Comparison of ENCODE assay signal across 17 cellular contexts in genomic region chr3:160141485-160142185, GRCh38.
DNase-seq lines count a peak whose midpoint lies in the region; TF ChIP-seq lines count a peak whose summit lies in the region.
"Had no signal": no experiment of that assay in that cellular context is flagged by ENCODE, and none has a peak within 500 bp of the region (broad histone marks: within the 10 kb centered on the region; RNA-seq: fewer than 3 reads in every experiment).

No MANE protein-coding gene starts in this region.

- TF ChIP-seq CTCF in OCI-LY3 (IDR thresholded peaks at IDR 0.05; ENCODE audit: low read depth, low read length) = no peak
- TF ChIP-seq CTCF in fibroblast of pulmonary artery (IDR thresholded peaks at IDR 0.05; ENCODE audit: low read length, missing control alignments) = no peak

- H3K36me3 ChIP-seq in OCI-LY3 (replicated peaks; ENCODE audit: low read depth, low read length) = no peaks in the 10 kb centered on the region

- DNase-seq in fibroblast of pulmonary artery (ENCODE audit: low read depth) (peak; percentile 30), renal cortical epithelial cell (ENCODE audit: low read depth) (peak; percentile 91), NOMO-1 treated with dmso at 0.1 percent for 144 hours (lab: John Stamatoyannopoulos, UW; ENCODE audit: unreplicated experiment) (no peak), NCI-H2196 treated with DMSO at 0.1 percent for 48 hours (lab: John Stamatoyannopoulos, UW; ENCODE audit: unreplicated experiment) (no peak), anterior cingulate cortex (lab: John Stamatoyannopoulos, UW) (no peak)
- no peak for DNase-seq in stimulated activated CD4-positive, alpha-beta T cell treated with anti-CD3 and anti-CD28 coated beads, Interleukin-4, amount 100 ng/mL, for 4 hours
- DNase-seq: AML-193, DMS79, NCI-H1417, NCI-H187 treated with DMSO at 0.1 percent for 48 hours, NCI-H446, NCI-H526 treated with DMSO at 0.1 percent for 48 hours, RPMI8226, SHP77 treated with DMSO at 0.1 percent for 48 hours had no signal

- H3K4me3 ChIP-seq in OCI-LY3 (ENCODE audit: low read length) (no peak overlapping the region), fibroblast of pulmonary artery (replicated peaks; ENCODE audit: low read depth, low read length) (no peak overlapping the region)

- no peaks in the 10 kb centered on the region for H4K20me1 ChIP-seq in OCI-LY3 (ENCODE audit: insufficient read depth, low read length)

- no peak overlapping the region for H3K9ac ChIP-seq in OCI-LY3 (ENCODE audit: low read length)
- H3K9ac ChIP-seq: KMS-11 had no signal

- no peaks in the 10 kb centered on the region for H3K79me2 ChIP-seq in OCI-LY3 (ENCODE audit: low read length)

- no peak overlapping the region for H2AFZ ChIP-seq in OCI-LY3 (ENCODE audit: low read depth, low read length)

- H3K4me2 ChIP-seq in OCI-LY3 (ENCODE audit: low read length) = peak overlapping the region; percentile 27
- H3K4me2 ChIP-seq: KMS-11 had no signal

- peaks cover 19% of the 10 kb centered on the region for H3K4me1 ChIP-seq in OCI-LY3 (ENCODE audit: low read length)

- peaks cover 11% of the 10 kb centered on the region for H3K9me3 ChIP-seq in OCI-LY3 (ENCODE audit: insufficient read depth, low read length)

- no peaks in the 10 kb centered on the region for H3K27me3 ChIP-seq in OCI-LY3 (ENCODE audit: low read depth, low read length)

- H3K27ac ChIP-seq in OCI-LY3 (ENCODE audit: low read length) = no peak overlapping the region
- H3K27ac ChIP-seq: C4-2B, KMS-11 had no signal

Comparison
In these comparisons a context has a peak if more than half of its experiments do, and no peak if none do; other contexts are left out.
1. DNase-seq: peak in fibroblast of pulmonary artery (single experiment) and renal cortical epithelial cell (single experiment); none in NOMO-1 treated with dmso at 0.1 percent for 144 hours (single experiment), NCI-H2196 treated with DMSO at 0.1 percent for 48 hours (single experiment), stimulated activated CD4-positive, alpha-beta T cell treated with anti-CD3 and anti-CD28 coated beads, Interleukin-4, amount 100 ng/mL, for 4 hours (0 of 2) and anterior cingulate cortex (0 of 58).